ENCODE assay signal across 21 cellular contexts in the genomic region with DNA sequence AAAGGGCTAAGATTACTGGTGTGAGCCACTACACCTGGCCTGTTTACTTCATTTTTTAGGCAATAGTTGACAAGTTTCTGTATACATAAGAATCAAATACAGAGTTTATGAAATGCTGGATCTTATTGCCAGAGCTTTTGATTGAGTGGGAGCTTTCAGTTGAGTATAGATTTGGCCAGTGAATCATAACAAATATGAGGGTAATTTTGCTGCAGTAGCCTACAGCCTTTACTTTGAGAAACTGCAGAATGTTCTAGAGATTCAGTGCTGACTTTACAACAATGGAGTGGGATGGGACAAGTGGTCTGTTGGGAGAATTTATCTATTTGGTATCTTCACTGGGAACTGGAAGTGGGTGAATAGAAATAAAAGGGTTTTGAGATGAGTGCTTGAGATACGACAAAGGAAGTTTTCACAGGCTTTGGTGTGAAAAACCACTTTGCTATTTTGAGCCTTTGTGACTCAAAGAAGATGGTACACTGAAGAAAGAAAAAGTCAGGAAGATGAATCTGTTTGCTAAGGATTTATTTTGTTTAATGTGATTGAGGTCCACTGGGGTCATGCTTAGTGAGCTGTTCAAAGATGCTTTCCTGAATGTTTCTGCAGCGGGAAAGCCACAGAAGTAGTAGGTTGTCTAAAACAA.
DNase-seq lines count a peak whose midpoint lies in the region; ATAC-seq and TF ChIP-seq lines count a peak whose summit lies in the region.
"Had no signal": no experiment of that assay in that cellular context is flagged by ENCODE, and none has a peak within 500 bp of the region (broad histone marks: within the 10 kb centered on the region; RNA-seq: fewer than 3 reads in every experiment).

No MANE protein-coding gene starts in this region.

- H3K9me3 Mint-ChIP-seq in CD4-positive, alpha-beta T cell, result peaks cover 3% of the 10 kb centered on the region

- H3K36me3 ChIP-seq in neuronal stem cell (replicated peaks in 1 of 2; ENCODE audit: control insufficient read depth in 2 of 2, insufficient read depth in 2 of 2, low read length in 2 of 2) (no peaks in the 10 kb centered on the region), A673 (ENCODE audit: insufficient read depth, low read length, poor library complexity, severe bottlenecking) (no peaks in the 10 kb centered on the region)
- H3K36me3 ChIP-seq: tibial nerve had no signal

- no peak overlapping the region for H2AK5ac ChIP-seq in neuronal stem cell (ENCODE audit: low read depth, low read length)

- no peak overlapping the region for H3K9ac ChIP-seq in neuronal stem cell (ENCODE audit: low read depth, low read length, poor library complexity)

- ATAC-seq in GM18511 (IDR thresholded peaks at IDR 0.05; ENCODE audit: unreplicated experiment) (peak; percentile 54), GM18519 (IDR thresholded peaks at IDR 0.05; ENCODE audit: low FRiP score, unreplicated experiment) (no peak)
- ATAC-seq in CD4-positive, alpha-beta T cell (ENCODE audit: poor library complexity), result no peak
- ATAC-seq: activated CD8-positive, alpha-beta T cell treated with anti-CD3 and anti-CD28 coated beads, Interleukin-2, amount 10 ng/mL, durations not matched to agents 7 days and 5 days; Panc1; sciatic nerve had no signal

- no peak overlapping the region for H3K4me3 Mint-ChIP-seq in CD4-positive, alpha-beta T cell
- H3K4me3 Mint-ChIP-seq: activated CD8-positive, alpha-beta T cell treated with anti-CD3 and anti-CD28 coated beads, Interleukin-2, amount 10 ng/mL, durations not matched to agents 7 days and 5 days had no signal

- H2BK12ac ChIP-seq in neuronal stem cell (ENCODE audit: low read length), result no peak overlapping the region

- H3K4ac ChIP-seq in neuronal stem cell (ENCODE audit: low read length), result no peak overlapping the region

- no peak overlapping the region for H3K27ac Mint-ChIP-seq in CD4-positive, alpha-beta T cell
- H3K27ac Mint-ChIP-seq: activated CD8-positive, alpha-beta T cell treated with anti-CD3 and anti-CD28 coated beads, Interleukin-2, amount 10 ng/mL, durations not matched to agents 7 days and 5 days had no signal

- no peaks in the 10 kb centered on the region for H3K79me1 ChIP-seq in neuronal stem cell (ENCODE audit: low read depth, low read length)

- no peaks in the 10 kb centered on the region for H3K27me3 Mint-ChIP-seq in CD4-positive, alpha-beta T cell

- H3K27me3 ChIP-seq in neuronal stem cell (ENCODE audit: control insufficient read depth in 3 of 3, insufficient read depth in 3 of 3, low read depth in 1 of 3, low read length in 3 of 3) (no peaks in the 10 kb centered on the region), A673 (replicated peaks; ENCODE audit: insufficient read depth, low read depth, low read length, poor library complexity) (peaks cover 13% of the 10 kb centered on the region)
- H3K27me3 ChIP-seq in CD4-positive, alpha-beta T cell (ENCODE audit: control insufficient read depth, insufficient read depth, low read length), result no peaks in the 10 kb centered on the region
- H3K27me3 ChIP-seq: tibial nerve had no signal

- H2BK120ac ChIP-seq in neuronal stem cell (ENCODE audit: low read depth, low read length), result no peak overlapping the region

- intact Hi-C loops in CD4-positive, alpha-beta T cell (cut with DNase I, micrococcal nuclease), result no loop called here
- intact Hi-C loops in A673 (cut with micrococcal nuclease; ENCODE audit: unreplicated experiment), result no loop called here

- no peak overlapping the region for H2BK5ac ChIP-seq in neuronal stem cell (ENCODE audit: low read length)

- no peaks in the 10 kb centered on the region for H3K9me3 ChIP-seq in neuronal stem cell (replicated peaks in 1 of 2; ENCODE audit: control insufficient read depth in 2 of 2, insufficient read depth in 1 of 2, low read depth in 1 of 2, low read length in 2 of 2)
- H3K9me3 ChIP-seq in CD4-positive, alpha-beta T cell (ENCODE audit: control insufficient read depth, low read length), result no peaks in the 10 kb centered on the region
- no peaks in the 10 kb centered on the region for H3K9me3 ChIP-seq in A673 (ENCODE audit: low read depth, low read length, poor library complexity, severe bottlenecking)
- H3K9me3 ChIP-seq: tibial nerve had no signal

- H2AFZ ChIP-seq in neuronal stem cell (ENCODE audit: low read length), result peak overlapping the region; percentile 8

- H3K4me1 ChIP-seq in neuronal stem cell (ENCODE audit: control insufficient read depth in 2 of 2, insufficient read depth in 1 of 2, low read depth in 1 of 2, low read length in 2 of 2), result peaks cover 5 to 7% of the 10 kb centered on the region in 2 donors
- H3K4me1 ChIP-seq in A673 (ENCODE audit: insufficient read depth, low read length, poor library complexity, severe bottlenecking), result no peaks in the 10 kb centered on the region

- BruUV-seq in A673 (replicated peaks; lab: Mats Ljungman, UMichigan), result no TSS peak

- H3K18ac ChIP-seq in neuronal stem cell (ENCODE audit: low read length), result no peak overlapping the region

- H3K14ac ChIP-seq in neuronal stem cell (ENCODE audit: low read length), result no peak overlapping the region

- no peak overlapping the region for H2BK15ac ChIP-seq in neuronal stem cell (ENCODE audit: low read length)

- WGBS in neuronal stem cell (ENCODE audit: extremely low coverage in 2 of 2, insufficient read length in 2 of 2, insufficient replicate concordance in 1 of 2), 2 donors, result no CpG with 5 or more reads among the region's 2 CpGs

- H3K4me2 ChIP-seq in neuronal stem cell (ENCODE audit: insufficient read depth, low read length, poor library complexity, severe bottlenecking), result no peak overlapping the region

- TF ChIP-seq CTCF in astrocyte of the spinal cord (IDR thresholded peaks at IDR 0.05; ENCODE audit: low read depth, low read length), result no peak
- TF ChIP-seq CTCF in CD4-positive, alpha-beta T cell (IDR thresholded peaks at IDR 0.05), result no peak
- TF ChIP-seq CTCF in A673 (conservative IDR thresholded peaks at IDR 0.05; ENCODE audit: low read depth, low read length), result no peak

- CTCF ChIA-PET in CD4-positive, alpha-beta T cell (lab: Charles Lee), result no interaction called here
- CTCF ChIA-PET in A673 (lab: Charles Lee), result no interaction called here

- POLR2A ChIA-PET in CD4-positive, alpha-beta T cell (lab: Charles Lee), result no interaction called here
- POLR2A ChIA-PET in A673 (lab: Charles Lee; ENCODE audit: low non-redundant PET), result no interaction called here

- peak; percentile 46 for DNase-seq in HCEC 1CT
- DNase-seq in astrocyte of the spinal cord (ENCODE audit: low read depth, low spot score), result peak; percentile 18
- DNase-seq in neuronal stem cell (ENCODE audit: low spot score), result no peak
- DNase-seq in DMS53 (lab: John Stamatoyannopoulos, UW), result no peak
- DNase-seq in CD4-positive, alpha-beta T cell, result no peak
- DNase-seq in A673 (ENCODE audit: low spot score), result no peak
- DNase-seq: activated CD8-positive, alpha-beta T cell treated with anti-CD3 and anti-CD28 coated beads, Interleukin-2, amount 10 ng/mL, durations not matched to agents 7 days and 5 days; DMS79; head of caudate nucleus; MM.1S; NCI-H2029; NCI-H69; occipital lobe had no signal

- no peak overlapping the region for H4K91ac ChIP-seq in neuronal stem cell (ENCODE audit: low read depth, low read length, poor library complexity)

- no peaks in the 10 kb centered on the region for H3K36me3 Mint-ChIP-seq in CD4-positive, alpha-beta T cell (ENCODE audit: low read depth)

- no peak overlapping the region for H3K23ac ChIP-seq in neuronal stem cell (ENCODE audit: low read depth, low read length, poor library complexity)

- no peak overlapping the region for H3K4me3 ChIP-seq in astrocyte of the spinal cord (ENCODE audit: low read depth, low read length)
- H3K4me3 ChIP-seq in neuronal stem cell (ENCODE audit: low read length in 2 of 2), result no peak overlapping the region
- no peak overlapping the region for H3K4me3 ChIP-seq in A673 (ENCODE audit: low read depth, low read length, poor library complexity, severe bottlenecking)
- H3K4me3 ChIP-seq: coronary artery, tibial nerve had no signal

- H3K27ac ChIP-seq in neuronal stem cell (replicated peaks; ENCODE audit: low read length), result no peak overlapping the region
- H3K27ac ChIP-seq in CD4-positive, alpha-beta T cell (ENCODE audit: low read depth, low read length), result no peak overlapping the region
- no peak overlapping the region for H3K27ac ChIP-seq in A673 (ENCODE audit: low read depth, low read length, poor library complexity, severe bottlenecking)
- H3K27ac ChIP-seq: C4-2B, coronary artery, epithelial cell of prostate, tibial nerve had no signal

- peaks cover 7% of the 10 kb centered on the region for H3K4me1 Mint-ChIP-seq in CD4-positive, alpha-beta T cell (ENCODE audit: low read depth)

- H4K8ac ChIP-seq in neuronal stem cell (ENCODE audit: low read depth, low read length), result no peak overlapping the region

- in situ Hi-C loops in astrocyte of the spinal cord (cut with HindIII; ENCODE audit: low sequenced_read_pairs), result no loop called here

Comparison
In these comparisons a context has a peak if more than half of its experiments do, and no peak if none do; other contexts are left out.
1. DNase-seq: peak in HCEC 1CT (single experiment) and astrocyte of the spinal cord (single experiment); none in neuronal stem cell (single experiment), DMS53 (single experiment), CD4-positive, alpha-beta T cell (0 of 10) and A673 (single experiment).